Comparison of ENCODE assay signal across 1 cellular context in genomic region chr5:159899067-159900049, GRCh38.
TF ChIP-seq lines count a peak whose summit lies in the region.

No MANE protein-coding gene starts in this region.

TF ChIP-seq in GM12878, 131 proteins besides CTCF, POLR2A, EP300 and RAD21 (continued from another document):
- TF ChIP-seq, protein P1, sequence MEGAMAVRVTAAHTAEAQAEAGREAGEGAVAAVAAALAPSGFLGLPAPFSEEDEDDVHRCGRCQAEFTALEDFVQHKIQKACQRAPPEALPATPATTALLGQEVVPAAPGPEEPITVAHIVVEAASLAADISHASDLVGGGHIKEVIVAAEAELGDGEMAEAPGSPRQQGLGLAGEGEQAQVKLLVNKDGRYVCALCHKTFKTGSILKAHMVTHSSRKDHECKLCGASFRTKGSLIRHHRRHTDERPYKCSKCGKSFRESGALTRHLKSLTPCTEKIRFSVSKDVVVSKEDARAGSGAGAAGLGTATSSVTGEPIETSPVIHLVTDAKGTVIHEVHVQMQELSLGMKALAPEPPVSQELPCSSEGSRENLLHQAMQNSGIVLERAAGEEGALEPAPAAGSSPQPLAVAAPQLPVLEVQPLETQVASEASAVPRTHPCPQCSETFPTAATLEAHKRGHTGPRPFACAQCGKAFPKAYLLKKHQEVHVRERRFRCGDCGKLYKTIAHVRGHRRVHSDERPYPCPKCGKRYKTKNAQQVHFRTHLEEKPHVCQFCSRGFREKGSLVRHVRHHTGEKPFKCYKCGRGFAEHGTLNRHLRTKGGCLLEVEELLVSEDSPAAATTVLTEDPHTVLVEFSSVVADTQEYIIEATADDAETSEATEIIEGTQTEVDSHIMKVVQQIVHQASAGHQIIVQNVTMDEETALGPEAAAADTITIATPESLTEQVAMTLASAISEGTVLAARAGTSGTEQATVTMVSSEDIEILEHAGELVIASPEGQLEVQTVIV (IDR thresholded peaks at IDR 0.05; ENCODE audit: borderline replicate concordance, partially characterized antibody) = no peak
